ENCODE assay signal across 1 cellular context in the genomic region with DNA sequence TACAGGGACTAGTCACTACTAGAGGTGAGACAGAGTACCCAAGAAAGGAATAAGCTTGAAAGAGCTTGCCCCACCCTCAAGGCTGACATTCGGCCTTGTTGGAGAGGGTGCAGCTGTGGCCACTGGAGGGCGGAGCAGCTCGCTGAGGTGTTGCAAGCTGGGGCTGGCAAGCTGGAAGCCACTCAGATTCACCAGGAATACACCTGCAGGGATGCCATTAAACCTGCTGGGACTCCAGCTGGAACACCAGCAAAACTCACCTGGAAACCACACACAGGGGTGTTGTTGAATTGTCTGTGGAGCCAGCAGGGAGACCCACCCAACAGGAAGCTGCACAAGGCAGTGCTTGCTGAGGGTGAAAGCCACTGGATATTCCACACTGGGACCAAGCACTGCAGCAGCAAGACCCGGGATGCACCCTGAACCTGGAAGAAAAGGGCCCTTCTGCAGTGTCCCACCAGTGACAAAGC.
TF ChIP-seq lines count a peak whose summit lies in the region.

No MANE protein-coding gene starts in this region.

TF ChIP-seq in HepG2, 621 proteins besides CTCF, POLR2A, EP300 and RAD21 (continued from another document and continues in another):
- TF ChIP-seq, protein P1, sequence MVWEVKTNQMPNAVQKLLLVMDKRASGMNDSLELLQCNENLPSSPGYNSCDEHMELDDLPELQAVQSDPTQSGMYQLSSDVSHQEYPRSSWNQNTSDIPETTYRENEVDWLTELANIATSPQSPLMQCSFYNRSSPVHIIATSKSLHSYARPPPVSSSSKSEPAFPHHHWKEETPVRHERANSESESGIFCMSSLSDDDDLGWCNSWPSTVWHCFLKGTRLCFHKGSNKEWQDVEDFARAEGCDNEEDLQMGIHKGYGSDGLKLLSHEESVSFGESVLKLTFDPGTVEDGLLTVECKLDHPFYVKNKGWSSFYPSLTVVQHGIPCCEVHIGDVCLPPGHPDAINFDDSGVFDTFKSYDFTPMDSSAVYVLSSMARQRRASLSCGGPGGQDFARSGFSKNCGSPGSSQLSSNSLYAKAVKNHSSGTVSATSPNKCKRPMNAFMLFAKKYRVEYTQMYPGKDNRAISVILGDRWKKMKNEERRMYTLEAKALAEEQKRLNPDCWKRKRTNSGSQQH (CRISPR knock-in tag; IDR thresholded peaks at IDR 0.05; ENCODE audit: low read depth): no peak
- TF ChIP-seq ZNF577 (CRISPR knock-in tag; IDR thresholded peaks at IDR 0.05; ENCODE audit: borderline replicate concordance, low read depth): no peak
- no peak for TF ChIP-seq ZNF562 (CRISPR knock-in tag; IDR thresholded peaks at IDR 0.05; ENCODE audit: borderline replicate concordance)
- no peak for TF ChIP-seq ZBTB26 (CRISPR knock-in tag; IDR thresholded peaks at IDR 0.05; ENCODE audit: borderline replicate concordance)
- TF ChIP-seq MAF1 (CRISPR knock-in tag; IDR thresholded peaks at IDR 0.05; ENCODE audit: borderline replicate concordance): no peak
- TF ChIP-seq REST (IDR thresholded peaks at IDR 0.05; ENCODE audit: borderline replicate concordance in 1 of 2, low read depth in 1 of 2, low read length in 2 of 2): no peak
- TF ChIP-seq ISX (CRISPR knock-in tag; conservative IDR thresholded peaks at IDR 0.05): no peak
- no peak for TF ChIP-seq RARG (CRISPR knock-in tag; IDR thresholded peaks at IDR 0.05; ENCODE audit: low read depth)
- peak; percentile 55; the same call in 1 of the 2 replicates for TF ChIP-seq NRL (CRISPR knock-in tag; IDR thresholded peaks at IDR 0.05; ENCODE audit: borderline replicate concordance)
- no peak for TF ChIP-seq PITX1 (CRISPR knock-in tag; IDR thresholded peaks at IDR 0.05)
- TF ChIP-seq ZNF766 (CRISPR knock-in tag; IDR thresholded peaks at IDR 0.05; ENCODE audit: borderline replicate concordance): no peak
- TF ChIP-seq TRAFD1 (CRISPR knock-in tag; IDR thresholded peaks at IDR 0.05; ENCODE audit: borderline replicate concordance): no peak
- TF ChIP-seq, protein P2, sequence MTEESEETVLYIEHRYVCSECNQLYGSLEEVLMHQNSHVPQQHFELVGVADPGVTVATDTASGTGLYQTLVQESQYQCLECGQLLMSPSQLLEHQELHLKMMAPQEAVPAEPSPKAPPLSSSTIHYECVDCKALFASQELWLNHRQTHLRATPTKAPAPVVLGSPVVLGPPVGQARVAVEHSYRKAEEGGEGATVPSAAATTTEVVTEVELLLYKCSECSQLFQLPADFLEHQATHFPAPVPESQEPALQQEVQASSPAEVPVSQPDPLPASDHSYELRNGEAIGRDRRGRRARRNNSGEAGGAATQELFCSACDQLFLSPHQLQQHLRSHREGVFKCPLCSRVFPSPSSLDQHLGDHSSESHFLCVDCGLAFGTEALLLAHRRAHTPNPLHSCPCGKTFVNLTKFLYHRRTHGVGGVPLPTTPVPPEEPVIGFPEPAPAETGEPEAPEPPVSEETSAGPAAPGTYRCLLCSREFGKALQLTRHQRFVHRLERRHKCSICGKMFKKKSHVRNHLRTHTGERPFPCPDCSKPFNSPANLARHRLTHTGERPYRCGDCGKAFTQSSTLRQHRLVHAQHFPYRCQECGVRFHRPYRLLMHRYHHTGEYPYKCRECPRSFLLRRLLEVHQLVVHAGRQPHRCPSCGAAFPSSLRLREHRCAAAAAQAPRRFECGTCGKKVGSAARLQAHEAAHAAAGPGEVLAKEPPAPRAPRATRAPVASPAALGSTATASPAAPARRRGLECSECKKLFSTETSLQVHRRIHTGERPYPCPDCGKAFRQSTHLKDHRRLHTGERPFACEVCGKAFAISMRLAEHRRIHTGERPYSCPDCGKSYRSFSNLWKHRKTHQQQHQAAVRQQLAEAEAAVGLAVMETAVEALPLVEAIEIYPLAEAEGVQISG (CRISPR knock-in tag; IDR thresholded peaks at IDR 0.05): no peak
- 0 out of 2 replicates have a peak, but pooled peaks have one; percentile 16 for TF ChIP-seq ZNF746 (CRISPR knock-in tag; IDR thresholded peaks at IDR 0.05)
- no peak for TF ChIP-seq GTF2F1 (IDR thresholded peaks at IDR 0.05; ENCODE audit: low read length)
- TF ChIP-seq SIN3A (IDR thresholded peaks at IDR 0.05; ENCODE audit: borderline replicate concordance, low read depth, low read length): peak; percentile 29; the same call in 1 of the 2 replicates
- TF ChIP-seq ZBTB14 (CRISPR knock-in tag; IDR thresholded peaks at IDR 0.05): no peak
- TF ChIP-seq ZNF768 (CRISPR knock-in tag; IDR thresholded peaks at IDR 0.05): no peak
- TF ChIP-seq, protein P3, sequence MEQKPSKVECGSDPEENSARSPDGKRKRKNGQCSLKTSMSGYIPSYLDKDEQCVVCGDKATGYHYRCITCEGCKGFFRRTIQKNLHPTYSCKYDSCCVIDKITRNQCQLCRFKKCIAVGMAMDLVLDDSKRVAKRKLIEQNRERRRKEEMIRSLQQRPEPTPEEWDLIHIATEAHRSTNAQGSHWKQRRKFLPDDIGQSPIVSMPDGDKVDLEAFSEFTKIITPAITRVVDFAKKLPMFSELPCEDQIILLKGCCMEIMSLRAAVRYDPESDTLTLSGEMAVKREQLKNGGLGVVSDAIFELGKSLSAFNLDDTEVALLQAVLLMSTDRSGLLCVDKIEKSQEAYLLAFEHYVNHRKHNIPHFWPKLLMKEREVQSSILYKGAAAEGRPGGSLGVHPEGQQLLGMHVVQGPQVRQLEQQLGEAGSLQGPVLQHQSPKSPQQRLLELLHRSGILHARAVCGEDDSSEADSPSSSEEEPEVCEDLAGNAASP (CRISPR knock-in tag; IDR thresholded peaks at IDR 0.05; ENCODE audit: borderline replicate concordance): peak; percentile 53; the same call in 1 of the 2 replicates
- no peak for TF ChIP-seq CENPX (CRISPR knock-in tag; IDR thresholded peaks at IDR 0.05)
- no peak for TF ChIP-seq MLLT10 (CRISPR knock-in tag; IDR thresholded peaks at IDR 0.05)
- no peak for TF ChIP-seq TFDP2 (CRISPR knock-in tag; IDR thresholded peaks at IDR 0.05)
- no peak for TF ChIP-seq ZNF749 (CRISPR knock-in tag; IDR thresholded peaks at IDR 0.05; ENCODE audit: borderline replicate concordance)
- no peak for TF ChIP-seq CHD4 (IDR thresholded peaks at IDR 0.05; ENCODE audit: borderline replicate concordance, low read length)
- TF ChIP-seq, protein P4, sequence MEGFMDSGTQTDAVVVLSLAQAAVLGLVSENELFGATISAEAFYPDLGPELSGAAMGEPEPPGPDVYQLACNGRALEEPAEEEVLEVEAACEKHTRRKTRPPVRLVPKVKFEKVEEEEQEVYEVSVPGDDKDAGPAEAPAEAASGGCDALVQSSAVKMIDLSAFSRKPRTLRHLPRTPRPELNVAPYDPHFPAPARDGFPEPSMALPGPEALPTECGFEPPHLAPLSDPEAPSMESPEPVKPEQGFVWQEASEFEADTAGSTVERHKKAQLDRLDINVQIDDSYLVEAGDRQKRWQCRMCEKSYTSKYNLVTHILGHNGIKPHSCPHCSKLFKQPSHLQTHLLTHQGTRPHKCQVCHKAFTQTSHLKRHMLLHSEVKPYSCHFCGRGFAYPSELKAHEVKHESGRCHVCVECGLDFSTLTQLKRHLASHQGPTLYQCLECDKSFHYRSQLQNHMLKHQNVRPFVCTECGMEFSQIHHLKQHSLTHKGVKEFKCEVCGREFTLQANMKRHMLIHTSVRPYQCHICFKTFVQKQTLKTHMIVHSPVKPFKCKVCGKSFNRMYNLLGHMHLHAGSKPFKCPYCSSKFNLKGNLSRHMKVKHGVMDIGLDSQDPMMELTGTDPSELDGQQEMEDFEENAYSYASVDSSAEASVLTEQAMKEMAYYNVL (CRISPR knock-in tag; IDR thresholded peaks at IDR 0.05; ENCODE audit: borderline replicate concordance): no peak
- TF ChIP-seq ZNF230 (CRISPR knock-in tag; IDR thresholded peaks at IDR 0.05): no peak
- no peak for TF ChIP-seq TSC22D2 (CRISPR knock-in tag; IDR thresholded peaks at IDR 0.05; ENCODE audit: borderline replicate concordance)
- TF ChIP-seq ZNF619 (CRISPR knock-in tag; IDR thresholded peaks at IDR 0.05): no peak
- TF ChIP-seq EZH2 (conservative IDR thresholded peaks at IDR 0.05; ENCODE audit: low read depth, low read length): no peak
- no peak for TF ChIP-seq TGIF2 (CRISPR knock-in tag; IDR thresholded peaks at IDR 0.05)
- no peak for TF ChIP-seq HMG20A (CRISPR knock-in tag; IDR thresholded peaks at IDR 0.05; ENCODE audit: borderline replicate concordance)
- TF ChIP-seq ZNF253 (CRISPR knock-in tag; IDR thresholded peaks at IDR 0.05; ENCODE audit: borderline replicate concordance): no peak
- no peak for TF ChIP-seq ISL2 (CRISPR knock-in tag; IDR thresholded peaks at IDR 0.05)
- TF ChIP-seq ZFAT (CRISPR knock-in tag; conservative IDR thresholded peaks at IDR 0.05): no peak
- TF ChIP-seq ZNF556 (CRISPR knock-in tag; IDR thresholded peaks at IDR 0.05; ENCODE audit: borderline replicate concordance): no peak
- TF ChIP-seq, protein P5, sequence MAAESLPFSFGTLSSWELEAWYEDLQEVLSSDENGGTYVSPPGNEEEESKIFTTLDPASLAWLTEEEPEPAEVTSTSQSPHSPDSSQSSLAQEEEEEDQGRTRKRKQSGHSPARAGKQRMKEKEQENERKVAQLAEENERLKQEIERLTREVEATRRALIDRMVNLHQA (CRISPR knock-in tag; IDR thresholded peaks at IDR 0.05): no peak
- no peak for TF ChIP-seq SYNCRIP (IDR thresholded peaks at IDR 0.05; ENCODE audit: insufficient read depth, low read depth, low read length)
- TF ChIP-seq IRF1 (CRISPR knock-in tag; IDR thresholded peaks at IDR 0.05; ENCODE audit: low read depth): no peak
- no peak for TF ChIP-seq ZZZ3 (CRISPR knock-in tag; IDR thresholded peaks at IDR 0.05; ENCODE audit: borderline replicate concordance)
- no peak for TF ChIP-seq KMT2B (CRISPR knock-in tag; IDR thresholded peaks at IDR 0.05)
